In genomic region chr19:13398780-13399726, GRCh38 we compare ENCODE assay signal across 11 cellular contexts.
DNase-seq lines count a peak whose midpoint lies in the region; ATAC-seq, FAIRE-seq and TF ChIP-seq lines count a peak whose summit lies in the region.
"Had no signal": no experiment of that assay in that cellular context is flagged by ENCODE, and none has a peak within 500 bp of the region (broad histone marks: within the 10 kb centered on the region; RNA-seq: fewer than 3 reads in every experiment).

No MANE protein-coding gene starts in this region.

- CTCF ChIA-PET in PC-9 (lab: Charles Lee) (no interaction called here), endothelial cell of umbilical vein (lab: Charles Lee) (interaction anchor here (0.9 to 3.1 kb wide), 5 partner anchors 10 to 176 kb away, joined by 3 to 14 read pairs (median 4); no protein-coding TSS in a partner anchor)

- POLR2A ChIA-PET in PC-9 (lab: Charles Lee; ENCODE audit: unreplicated experiment) (no interaction called here), endothelial cell of umbilical vein (lab: Charles Lee) (no interaction called here)

- 39 to 45% methylated on average over 10 of the region's 10 CpGs for WGBS in pancreas, 2 donors
- WGBS in mesendoderm (ENCODE audit: extremely low coverage, insufficient coverage, low lambda C conversion rate) = no CpG with 5 or more reads among the region's 10 CpGs

- dilution Hi-C loops in endothelial cell of umbilical vein (cut with MboI; ENCODE audit: extremely low pct_ligation_motif_present, low sequenced_read_pairs) = no loop called here

- H3K27ac ChIP-seq in PC-9 (no peak overlapping the region), endothelial cell of umbilical vein (ENCODE audit: insufficient read depth, low read depth, low read length) (peak overlapping the region; percentile 83), pancreas (no peak overlapping the region), mesendoderm (ENCODE audit: low read depth, low read length) (no peak overlapping the region)

- H2BK120ac ChIP-seq in mesendoderm (ENCODE audit: low read depth, low read length) = no peak overlapping the region

- no peak overlapping the region for H2AFZ ChIP-seq in PC-9
- peak overlapping the region; percentile 36 for H2AFZ ChIP-seq in endothelial cell of umbilical vein (ENCODE audit: low read depth, low read length)

- no peaks in the 10 kb centered on the region for H3K9me1 ChIP-seq in endothelial cell of umbilical vein (replicated peaks; ENCODE audit: control insufficient read depth, extremely low read depth, insufficient read depth, low read length)

- H3K36me3 ChIP-seq in PC-9 (ENCODE audit: low read depth) (no peaks in the 10 kb centered on the region), endothelial cell of umbilical vein (ENCODE audit: control insufficient read depth in 2 of 2, extremely low read depth in 1 of 2, insufficient read depth in 2 of 2, low read length in 2 of 2) (no peaks in the 10 kb centered on the region), pancreas (no peaks in the 10 kb centered on the region), mesendoderm (ENCODE audit: control insufficient read depth, insufficient read depth, low read length) (no peaks in the 10 kb centered on the region)

- no peaks in the 10 kb centered on the region for H3F3A ChIP-seq in PC-9 (ENCODE audit: insufficient read depth, low read depth)

- TF ChIP-seq CTCF in PC-9 (conservative IDR thresholded peaks at IDR 0.05) (no peak), endothelial cell of umbilical vein (IDR thresholded peaks at IDR 0.05; ENCODE audit: extremely low read depth in 1 of 2, insufficient read depth in 1 of 2, low read depth in 1 of 2, low read length in 2 of 2) (no peak), pancreas (IDR thresholded peaks at IDR 0.05) (no peak)

- H3K18ac ChIP-seq in mesendoderm (ENCODE audit: low read length) = no peak overlapping the region

- intact Hi-C loops in PC-9 (cut with micrococcal nuclease; ENCODE audit: unreplicated experiment) = no loop called here
- intact Hi-C loops in endothelial cell of umbilical vein (cut with micrococcal nuclease) = loop anchor here (1.0 kb wide), 1 partner anchor 30 kb away; no protein-coding TSS in a partner anchor
- intact Hi-C loops in pancreas (cut with DNase I) = no loop called here

- H3K4me3 ChIP-seq in PC-9 (no peak overlapping the region), endothelial cell of umbilical vein (replicated peaks in 1 of 3; ENCODE audit: insufficient read depth in 1 of 3, low read depth in 1 of 3, low read length in 3 of 3) (no peak overlapping the region), pancreas (no peak overlapping the region), mesendoderm (ENCODE audit: low read length) (no peak overlapping the region)
- H3K4me3 ChIP-seq: GM12878 had no signal

- H3K4me2 ChIP-seq in PC-9 (peak overlapping the region; percentile 44; the same call in 1 of the 2 replicates), endothelial cell of umbilical vein (ENCODE audit: insufficient read depth, low read length) (peak overlapping the region; percentile 54), mesendoderm (ENCODE audit: low read length) (no peak overlapping the region)

- H3K79me2 ChIP-seq in PC-9 (ENCODE audit: low read depth) (no peaks in the 10 kb centered on the region), endothelial cell of umbilical vein (ENCODE audit: control insufficient read depth, insufficient read depth, low read length) (no peaks in the 10 kb centered on the region), mesendoderm (ENCODE audit: control insufficient read depth, insufficient read depth, low read length) (no peaks in the 10 kb centered on the region)

- H3K79me1 ChIP-seq in mesendoderm (ENCODE audit: low read length) = no peaks in the 10 kb centered on the region

- BruUV-seq in PC-9 (replicated peaks; lab: Mats Ljungman, UMichigan) (no TSS peak), endothelial cell of umbilical vein (replicated peaks; lab: Mats Ljungman, UMichigan) (TSS peak; percentile 60)

- TF ChIP-seq POLR2A in endothelial cell of umbilical vein (IDR thresholded peaks at IDR 0.05; ENCODE audit: low read depth, low read length) (no peak), erythroblast (IDR thresholded peaks at IDR 0.05; ENCODE audit: low read length) (no peak)

- H3K4ac ChIP-seq in mesendoderm (ENCODE audit: low read depth, low read length) = no peak overlapping the region

- no peak overlapping the region for H2BK15ac ChIP-seq in mesendoderm (replicated peaks; ENCODE audit: low read depth)

- H3K9ac ChIP-seq in endothelial cell of umbilical vein (replicated peaks; ENCODE audit: extremely low read depth, insufficient read depth, low read length) = peak overlapping the region; percentile 40
- H3K9ac ChIP-seq in mesendoderm (ENCODE audit: low read length) = no peak overlapping the region

- H3K23ac ChIP-seq in mesendoderm (ENCODE audit: low read length) = no peak overlapping the region

- H3K9me3 ChIP-seq in PC-9 (ENCODE audit: insufficient read depth, low read depth) = no peaks in the 10 kb centered on the region; the same call in 1 of the 2 replicates
- no peaks in the 10 kb centered on the region for H3K9me3 ChIP-seq in endothelial cell of umbilical vein (replicated peaks; ENCODE audit: control insufficient read depth, insufficient read depth, low read length)
- H3K9me3 ChIP-seq in pancreas = no peaks in the 10 kb centered on the region

- H3K9me2 ChIP-seq in PC-9 (ENCODE audit: insufficient read depth) = no peaks in the 10 kb centered on the region

- no peak overlapping the region for H4K8ac ChIP-seq in mesendoderm (ENCODE audit: low read depth, low read length)

- FAIRE-seq in endothelial cell of umbilical vein (lab: Jason Lieb, UNC) = peak; percentile 96
- FAIRE-seq in pancreas (lab: Jason Lieb, UNC) = no peak
- FAIRE-seq: GM12878, kidney, TTC549 had no signal

- no peak overlapping the region for H2BK5ac ChIP-seq in mesendoderm (ENCODE audit: low read length)

- peaks cover 63% of the 10 kb centered on the region for H3K27me3 ChIP-seq in PC-9 (ENCODE audit: insufficient read depth, low read depth)
- no peaks in the 10 kb centered on the region for H3K27me3 ChIP-seq in endothelial cell of umbilical vein (ENCODE audit: control insufficient read depth in 2 of 2, insufficient read depth in 2 of 2, low read length in 2 of 2)
- no peaks in the 10 kb centered on the region for H3K27me3 ChIP-seq in pancreas
- no peaks in the 10 kb centered on the region for H3K27me3 ChIP-seq in mesendoderm (ENCODE audit: insufficient read depth, low read length, poor library complexity)

- DNase-seq in GM04503 (ENCODE audit: low read depth) = peak; percentile 81
- DNase-seq in PC-9 = no peak
- DNase-seq in endothelial cell of umbilical vein (ENCODE audit: low read depth, low spot score) = peak; percentile 74
- DNase-seq in pancreas = no peak
- no peak for DNase-seq in erythroblast (lab: John Stamatoyannopoulos, UW)
- DNase-seq in mesendoderm = no peak
- no peak for DNase-seq in SIG-M5 (lab: John Stamatoyannopoulos, UW)
- DNase-seq: kidney had no signal

- H3K56ac ChIP-seq in mesendoderm (ENCODE audit: low read length) = no peak overlapping the region

- peaks cover 13% of the 10 kb centered on the region; the same call in 1 of the 2 replicates for H3K4me1 ChIP-seq in PC-9 (replicated peaks; ENCODE audit: insufficient read depth)
- H3K4me1 ChIP-seq in endothelial cell of umbilical vein (ENCODE audit: control insufficient read depth, extremely low read depth, insufficient read depth, low read length) = peaks cover 18% of the 10 kb centered on the region
- no peaks in the 10 kb centered on the region for H3K4me1 ChIP-seq in pancreas
- no peaks in the 10 kb centered on the region for H3K4me1 ChIP-seq in mesendoderm (ENCODE audit: control insufficient read depth, low read depth, low read length)

- no peak overlapping the region for H4K5ac ChIP-seq in mesendoderm (ENCODE audit: low read length)

- H4K20me1 ChIP-seq in PC-9 (ENCODE audit: insufficient read depth) (no peaks in the 10 kb centered on the region), endothelial cell of umbilical vein (replicated peaks; ENCODE audit: control insufficient read depth, extremely low read depth, insufficient read depth, low read length) (no peaks in the 10 kb centered on the region)

- H2AK5ac ChIP-seq in mesendoderm (ENCODE audit: low read length) = no peak overlapping the region

- ATAC-seq in pancreas (peak in 3 of 4 donors; percentile 27 to 59 (median 30)), GM18907 (IDR thresholded peaks at IDR 0.05; ENCODE audit: unreplicated experiment) (no peak)
- ATAC-seq: GM12878 had no signal

TF ChIP-seq in endothelial cell of umbilical vein, 7 proteins besides CTCF, POLR2A, EP300 and RAD21:
- peak; percentile 80 for TF ChIP-seq JUN (IDR thresholded peaks at IDR 0.05; ENCODE audit: borderline replicate concordance, insufficient read depth, insufficient read length, low read depth)
- peak; percentile 97 for TF ChIP-seq FOS (IDR thresholded peaks at IDR 0.05; ENCODE audit: borderline replicate concordance, insufficient read depth, low read length)
- peak; percentile 34 for TF ChIP-seq POLR2AphosphoS5 (IDR thresholded peaks at IDR 0.05; ENCODE audit: insufficient read depth, low read depth, low read length)
- no peak for TF ChIP-seq GATA2 (IDR thresholded peaks at IDR 0.05; ENCODE audit: insufficient read depth, insufficient read length, low read depth, low read length)

Comparison
In these comparisons a context has a peak if more than half of its experiments do, and no peak if none do; other contexts are left out.
1. DNase-seq: peak in GM04503 (single experiment) and endothelial cell of umbilical vein (single experiment); none in PC-9 (0 of 2), pancreas (0 of 6), erythroblast (0 of 2), mesendoderm (single experiment) and SIG-M5 (single experiment).